Comparison of ENCODE assay signal across 23 cellular contexts in genomic region chr5:111241696-111242095, GRCh38.
"Had no signal": no experiment of that assay in that cellular context is flagged by ENCODE, and none has a peak within 500 bp of the region (broad histone marks: within the 10 kb centered on the region; RNA-seq: fewer than 3 reads in every experiment).

No MANE protein-coding gene starts in this region.

- H3K27ac Mint-ChIP-seq: immature natural killer cell; mesothelial cell of epicardium; stimulated activated naive B cell treated with anti-CD40 and anti-IgM and Interleukin-4, amounts not matched to agents 10 μg/mL and 1 μg/mL and 100 μg/mL, for 72 hours; T-helper 2 cell treated with Interferon-gamma antibody and Interleukin-4, amounts not matched to agents 5 μg/mL and 100 μg/mL, for 36 hours had no signal

- H3K9me3 Mint-ChIP-seq: mesothelial cell of epicardium; naive B cell; neural crest cell; stimulated activated naive B cell treated with anti-CD40 and anti-IgM and Interleukin-4, amounts not matched to agents 10 μg/mL and 1 μg/mL and 100 μg/mL, for 72 hours; T-helper 2 cell treated with Interferon-gamma antibody and Interleukin-4, amounts not matched to agents 5 μg/mL and 100 μg/mL, for 36 hours had no signal

- H3K4me3 ChIP-seq: heart left ventricle, psoas muscle, smooth muscle cell, testis, transverse colon had no signal

- H3K9me3 ChIP-seq: heart left ventricle, psoas muscle, testis, transverse colon had no signal

- H3K36me3 ChIP-seq: heart left ventricle, transverse colon had no signal

- H3K4me1 Mint-ChIP-seq: immature natural killer cell; naive B cell; neural crest cell; stimulated activated naive B cell treated with anti-CD40 and anti-IgM and Interleukin-4, amounts not matched to agents 10 μg/mL and 1 μg/mL and 100 μg/mL, for 72 hours had no signal

- DNase-seq: activated CD4-positive, alpha-beta T cell treated with anti-CD3 and anti-CD28 coated beads for 36 hours; activated CD4-positive, CD25-positive, alpha-beta regulatory T cell; activated CD8-positive, alpha-beta memory T cell treated with anti-CD3 and anti-CD28 coated beads for 24 hours; activated gamma-delta T cell treated with Interleukin-2 at 50 U/mL for 16 hours; amygdala; foreskin keratinocyte; heart left ventricle; hypothalamus; immature natural killer cell; kidney; left colon; naive B cell; nucleus accumbens; psoas muscle; stimulated activated CD4-positive, alpha-beta T cell treated with anti-CD3 and anti-CD28 coated beads, Interleukin-1b, Interleukin-23, amount 100 ng/mL, for 48 hours; stimulated activated naive B cell treated with anti-CD40 and anti-IgM and Interleukin-4, amounts not matched to agents 10 μg/mL and 1 μg/mL and 100 μg/mL, for 72 hours; testis; transverse colon had no signal

- H3K27me3 Mint-ChIP-seq: activated CD4-positive, alpha-beta T cell treated with anti-CD3 and anti-CD28 coated beads for 36 hours; naive B cell; stimulated activated naive B cell treated with anti-CD40 and anti-IgM and Interleukin-4, amounts not matched to agents 10 μg/mL and 1 μg/mL and 100 μg/mL, for 72 hours had no signal

- H3K4me3 Mint-ChIP-seq: immature natural killer cell; mesothelial cell of epicardium; naive B cell; neural crest cell; stimulated activated naive B cell treated with anti-CD40 and anti-IgM and Interleukin-4, amounts not matched to agents 10 μg/mL and 1 μg/mL and 100 μg/mL, for 72 hours; T-helper 2 cell treated with Interferon-gamma antibody and Interleukin-4, amounts not matched to agents 5 μg/mL and 100 μg/mL, for 36 hours had no signal

- H3K36me3 Mint-ChIP-seq: immature natural killer cell; mesothelial cell of epicardium; naive B cell; stimulated activated naive B cell treated with anti-CD40 and anti-IgM and Interleukin-4, amounts not matched to agents 10 μg/mL and 1 μg/mL and 100 μg/mL, for 72 hours had no signal

- H3K27ac ChIP-seq: foreskin keratinocyte, heart left ventricle, parathyroid adenoma, psoas muscle, testis, transverse colon had no signal

- H3K4me1 ChIP-seq: parathyroid adenoma, psoas muscle, testis, transverse colon had no signal

- ATAC-seq: activated CD4-positive, alpha-beta T cell treated with anti-CD3 and anti-CD28 coated beads for 36 hours; foreskin keratinocyte; heart left ventricle; left colon; psoas muscle; stimulated activated naive B cell treated with anti-CD40 and anti-IgM and Interleukin-4, amounts not matched to agents 10 μg/mL and 1 μg/mL and 100 μg/mL, for 72 hours had no signal

- H3K27me3 ChIP-seq: foreskin keratinocyte, testis, transverse colon had no signal
